27 cellular contexts compared by ENCODE assay signal in the genomic region with DNA sequence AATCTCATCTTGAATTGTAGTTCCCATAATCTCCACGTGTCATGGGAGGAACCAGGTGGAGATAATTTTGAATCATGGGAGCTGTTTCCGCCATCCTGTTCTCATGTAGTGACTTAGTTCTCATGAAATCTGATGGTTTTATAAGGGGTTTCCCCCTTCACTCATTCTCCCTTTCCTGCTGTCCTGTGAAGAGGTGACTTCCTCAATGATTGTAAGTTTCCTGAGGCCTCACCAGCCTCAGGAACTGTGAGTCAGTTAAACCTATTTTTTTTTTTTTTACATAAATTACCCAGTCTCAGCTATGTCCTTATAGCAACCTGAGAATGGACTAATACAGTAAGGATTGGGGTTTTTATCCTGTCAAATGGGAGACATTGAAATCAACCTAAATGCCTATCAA.
DNase-seq lines count a peak whose midpoint lies in the region; ATAC-seq lines count a peak whose summit lies in the region.
"Had no signal": no experiment of that assay in that cellular context is flagged by ENCODE, and none has a peak within 500 bp of the region (broad histone marks: within the 10 kb centered on the region; RNA-seq: fewer than 3 reads in every experiment).

No MANE protein-coding gene starts in this region.

- no peaks in the 10 kb centered on the region for H3K4me1 Mint-ChIP-seq in activated T-helper 17 cell treated with anti-CD3 and anti-CD28 coated beads, Interleukin-2, amount 50 U/mL, for 72 hours
- H3K4me1 Mint-ChIP-seq: B cell; CD14-positive monocyte; CD4-positive, alpha-beta memory T cell; CD4-positive, CD25-positive, alpha-beta regulatory T cell; CD8-positive, alpha-beta memory T cell had no signal

- ATAC-seq in activated T-helper 17 cell treated with anti-CD3 and anti-CD28 coated beads, Interleukin-2, amount 50 U/mL, for 72 hours (replicated peaks), result peak; percentile 57
- ATAC-seq in HG03520 (IDR thresholded peaks at IDR 0.05; ENCODE audit: unreplicated experiment), result no peak
- ATAC-seq: A549; CD8-positive, alpha-beta T cell had no signal

- H3K9me3 Mint-ChIP-seq in activated T-helper 17 cell treated with anti-CD3 and anti-CD28 coated beads, Interleukin-2, amount 50 U/mL, for 72 hours, result peaks cover 8% of the 10 kb centered on the region

- no peaks in the 10 kb centered on the region for H3K36me3 Mint-ChIP-seq in activated T-helper 17 cell treated with anti-CD3 and anti-CD28 coated beads, Interleukin-2, amount 50 U/mL, for 72 hours (ENCODE audit: low read depth)
- H3K36me3 Mint-ChIP-seq: CD14-positive monocyte; CD4-positive, alpha-beta memory T cell; CD4-positive, CD25-positive, alpha-beta regulatory T cell; CD8-positive, alpha-beta memory T cell; CD8-positive, alpha-beta T cell had no signal

- no peaks in the 10 kb centered on the region for H3K27me3 Mint-ChIP-seq in activated T-helper 17 cell treated with anti-CD3 and anti-CD28 coated beads, Interleukin-2, amount 50 U/mL, for 72 hours
- H3K27me3 Mint-ChIP-seq: B cell; CD4-positive, alpha-beta memory T cell; CD4-positive, alpha-beta T cell; CD4-positive, CD25-positive, alpha-beta regulatory T cell; CD8-positive, alpha-beta memory T cell had no signal

- H3K4me3 Mint-ChIP-seq in activated T-helper 17 cell treated with anti-CD3 and anti-CD28 coated beads, Interleukin-2, amount 50 U/mL, for 72 hours, result no peak overlapping the region
- H3K4me3 Mint-ChIP-seq: B cell; CD14-positive monocyte; CD4-positive, alpha-beta memory T cell; CD4-positive, alpha-beta T cell; CD4-positive, CD25-positive, alpha-beta regulatory T cell; CD8-positive, alpha-beta memory T cell; CD8-positive, alpha-beta T cell had no signal

- DNase-seq in NAMALWA (ENCODE audit: low spot score) (peak; percentile 3), dermis blood vessel endothelial cell (no peak)
- DNase-seq: 8988T; ACHN; AML-193; BE2C; C1 segment of cervical spinal cord; Caco-2; Calu3; CD4-positive, alpha-beta memory T cell; CD4-positive, alpha-beta T cell; CD4-positive, CD25-positive, alpha-beta regulatory T cell; CD8-positive, alpha-beta memory T cell; CD8-positive, alpha-beta T cell; COR-L47; DMS 273 treated with DMSO at 0.1 percent for 48 hours; DMS153; DMS53; DMS79; DMS79 treated with DMSO at 0.1 percent for 48 hours; DND-41; EL had no signal

- H3K27ac Mint-ChIP-seq in activated T-helper 17 cell treated with anti-CD3 and anti-CD28 coated beads, Interleukin-2, amount 50 U/mL, for 72 hours, result no peak overlapping the region
- H3K27ac Mint-ChIP-seq: B cell; CD14-positive monocyte; CD4-positive, alpha-beta memory T cell; CD4-positive, alpha-beta T cell; CD8-positive, alpha-beta memory T cell; CD8-positive, alpha-beta T cell had no signal
